Comparison of ENCODE assay signal across 8 cellular contexts in the genomic region with DNA sequence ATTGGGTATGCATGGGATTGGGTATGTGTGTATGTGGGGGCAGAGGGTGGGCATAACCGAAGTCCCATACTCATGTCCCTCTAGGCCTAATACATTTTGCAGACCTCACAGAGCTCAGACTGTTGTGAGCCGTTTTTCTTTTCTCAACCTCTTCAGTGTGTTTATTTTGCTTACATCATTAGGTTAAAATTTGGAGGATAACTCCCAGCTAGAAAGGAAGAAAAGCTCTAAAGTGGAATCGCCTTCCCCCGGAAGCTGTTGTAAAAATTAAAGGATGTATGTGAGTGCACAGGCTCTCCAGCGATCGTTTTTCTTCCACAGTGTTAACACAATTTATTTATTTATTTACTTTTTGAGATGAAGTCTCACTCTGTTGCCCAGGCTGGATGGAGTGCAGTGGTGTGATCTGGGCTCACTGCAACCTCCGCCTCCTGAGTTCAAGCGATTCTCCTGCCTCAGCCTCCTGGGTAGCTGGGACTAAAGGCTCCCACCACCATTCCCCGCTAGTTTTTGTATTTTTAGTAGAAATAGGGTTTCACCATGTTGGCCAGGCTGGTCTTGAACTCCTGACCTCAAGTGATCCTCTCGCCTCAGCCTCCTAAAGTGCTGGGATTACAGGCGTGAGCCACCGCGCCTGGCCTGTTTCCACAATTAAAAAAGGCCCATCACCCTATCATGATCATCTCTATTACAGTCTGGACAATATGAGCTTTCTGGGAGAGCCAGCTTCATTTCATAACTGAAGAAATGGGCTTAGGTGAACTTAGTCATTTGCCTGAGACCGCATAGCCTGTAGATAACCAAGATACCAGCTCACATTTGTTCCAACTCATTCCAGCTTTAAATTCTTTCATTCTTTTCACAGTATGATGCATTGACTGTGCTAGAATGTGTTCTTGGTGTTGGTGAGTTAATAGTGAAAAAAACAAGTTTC. TPM values are rescaled to one million over a fixed set of nuclear protein-coding genes. Genes with fewer than 3 reads are reported as not detected.
DNase-seq lines count a peak whose midpoint lies in the region; ATAC-seq, FAIRE-seq and TF ChIP-seq lines count a peak whose summit lies in the region.

No MANE protein-coding gene starts in this region.

- no peak overlapping the region for H2AFZ ChIP-seq in IMR-90 (replicated peaks; ENCODE audit: low read length, poor library complexity)

- no peak overlapping the region for H2BK120ac ChIP-seq in IMR-90 (ENCODE audit: low read depth, low read length)

- no peak for FAIRE-seq in GM19239 (lab: Jason Lieb, UNC)

- H4K20me1 ChIP-seq in IMR-90 (ENCODE audit: insufficient read depth, low read length) = peaks cover 9% of the 10 kb centered on the region

- no peak for TF ChIP-seq CTCF in IMR-90 (conservative IDR thresholded peaks at IDR 0.05; ENCODE audit: low read depth, low read length)
- TF ChIP-seq CTCF in stomach (IDR thresholded peaks at IDR 0.05) = peak in 1 of 7 experiments; percentile 3

- no peak for TF ChIP-seq EP300 in stomach (IDR thresholded peaks at IDR 0.05)

- H3K4me2 ChIP-seq in IMR-90 (ENCODE audit: low read depth, low read length) = no peak overlapping the region

- ATAC-seq in IMR-90 (ENCODE audit: low read depth) (no peak), HG02642 (IDR thresholded peaks at IDR 0.05; ENCODE audit: poor library complexity, unreplicated experiment) (no peak), HG03439 (IDR thresholded peaks at IDR 0.05; ENCODE audit: unreplicated experiment) (no peak)
- no peak for ATAC-seq in activated naive CD8-positive, alpha-beta T cell treated with anti-CD3 and anti-CD28 coated beads, Interleukin-2, amount 50 U/mL, for 24 hours
- ATAC-seq in naive thymus-derived CD8-positive, alpha-beta T cell = no peak

- H3K56ac ChIP-seq in IMR-90 (ENCODE audit: extremely low read depth, insufficient read depth, low read length) = no peak overlapping the region

- dilution Hi-C loops in IMR-90 (cut with HindIII; ENCODE audit: low sequenced_read_pairs, unreplicated experiment) = no loop called here

- no peak overlapping the region for H4K91ac ChIP-seq in IMR-90 (ENCODE audit: insufficient read depth, low read depth, low read length)

- peak overlapping the region; percentile 97 for H3K27ac Mint-ChIP-seq in activated naive CD8-positive, alpha-beta T cell treated with anti-CD3 and anti-CD28 coated beads, Interleukin-2, amount 50 U/mL, for 24 hours
- H3K27ac Mint-ChIP-seq in naive thymus-derived CD8-positive, alpha-beta T cell = peak overlapping the region; percentile 31 to 99 (median 95)

- no peak overlapping the region for H4K5ac ChIP-seq in IMR-90 (ENCODE audit: low read depth, low read length)

- peaks cover 0 to 17% of the 10 kb centered on the region in 2 experiments; a peak in 1 of 4 replicates for H3K79me1 ChIP-seq in IMR-90 (ENCODE audit: low read depth in 1 of 2, low read length in 2 of 2)

- H2AK5ac ChIP-seq in IMR-90 (ENCODE audit: low read depth, low read length) = no peak overlapping the region

- H3K4me3 ChIP-seq in IMR-90 (ENCODE audit: insufficient read depth, low read depth, low read length) (no peak overlapping the region), stomach (peak overlapping the region in 2 of 4 donors; percentile 54 to 60)

- H3K9me3 ChIP-seq in IMR-90 (ENCODE audit: control insufficient read depth, insufficient read depth, low read length) = no peaks in the 10 kb centered on the region
- no peaks in the 10 kb centered on the region for H3K9me3 ChIP-seq in stomach

- BruUV-seq in IMR-90 (replicated peaks; lab: Mats Ljungman, UMichigan) = no TSS peak

- DNase-seq in Caki2 (ENCODE audit: low read depth) (peak; percentile 19), IMR-90 (peak; percentile 66), GM19239 (ENCODE audit: insufficient read length, low spot score) (no peak), stomach (no peak)
- DNase-seq in activated naive CD8-positive, alpha-beta T cell treated with anti-CD3 and anti-CD28 coated beads, Interleukin-2, amount 50 U/mL, for 24 hours = no peak
- DNase-seq in naive thymus-derived CD8-positive, alpha-beta T cell = no peak

- H2BK20ac ChIP-seq in IMR-90 (ENCODE audit: low read depth, low read length) = no peak overlapping the region

- H3K9ac ChIP-seq in IMR-90 (ENCODE audit: low read depth, low read length) = no peak overlapping the region; the same call in 1 of the 2 replicates

- H3K9me1 ChIP-seq in IMR-90 (ENCODE audit: insufficient read depth, low read length) = peaks cover 3% of the 10 kb centered on the region; the same call in 1 of the 2 replicates

- POLR2A ChIA-PET in IMR-90 (lab: Charles Lee; ENCODE audit: unreplicated experiment) = no interaction called here
- POLR2A ChIA-PET in naive thymus-derived CD8-positive, alpha-beta T cell (lab: Charles Lee) = interaction anchor here (0.6 to 3.7 kb wide), 13 partner anchors 32 to 359 kb away, joined by 3 to 37 read pairs (median 5); a partner anchor contains a TSS

- CTCF ChIA-PET in IMR-90 (lab: Yijun Ruan, JAX) = interaction anchor here (0.6 to 1.6 kb wide), 4 partner anchors 10 to 286 kb away, joined by 3 to 5 read pairs (median 3); no protein-coding TSS in a partner anchor

- H3K4me1 ChIP-seq in IMR-90 (ENCODE audit: control insufficient read depth, insufficient read depth, low read length) (peaks cover 2% of the 10 kb centered on the region; the same call in 1 of the 2 replicates), stomach (peaks cover 8 to 35% (median 24%) of the 10 kb centered on the region in 4 donors)

- H4K8ac ChIP-seq in IMR-90 (ENCODE audit: low read depth in 2 of 2, low read length in 2 of 2) = peak overlapping the region; percentile 19 to 95; a peak in 2 of 4 replicates

- no CpG with 5 or more reads among the region's 14 CpGs for WGBS in IMR-90 (ENCODE audit: extremely low coverage in 2 of 2, insufficient read length in 1 of 2), 2 experiments
- 71 to 78% (median 75%) methylated on average over 14 of the region's 14 CpGs for WGBS in stomach, 5 donors

- no peaks in the 10 kb centered on the region for H3K9me3 Mint-ChIP-seq in activated naive CD8-positive, alpha-beta T cell treated with anti-CD3 and anti-CD28 coated beads, Interleukin-2, amount 50 U/mL, for 24 hours
- H3K9me3 Mint-ChIP-seq in naive thymus-derived CD8-positive, alpha-beta T cell = peaks cover 0 to 5% (median 0%) of the 10 kb centered on the region in 9 donors

- no peak overlapping the region for H3K14ac ChIP-seq in IMR-90 (replicated peaks; ENCODE audit: low read depth, low read length)

- H3K4me1 Mint-ChIP-seq in activated naive CD8-positive, alpha-beta T cell treated with anti-CD3 and anti-CD28 coated beads, Interleukin-2, amount 50 U/mL, for 24 hours = peaks cover 53% of the 10 kb centered on the region
- H3K4me1 Mint-ChIP-seq in naive thymus-derived CD8-positive, alpha-beta T cell = peaks cover 14 to 36% (median 25%) of the 10 kb centered on the region in 4 donors

- peaks cover 2% of the 10 kb centered on the region for H3K27me3 Mint-ChIP-seq in activated naive CD8-positive, alpha-beta T cell treated with anti-CD3 and anti-CD28 coated beads, Interleukin-2, amount 50 U/mL, for 24 hours
- peaks cover 0 to 3% (median 0%) of the 10 kb centered on the region in 5 donors for H3K27me3 Mint-ChIP-seq in naive thymus-derived CD8-positive, alpha-beta T cell

- no peak for TF ChIP-seq RAD21 in IMR-90 (IDR thresholded peaks at IDR 0.05; ENCODE audit: low read length)

- no peaks in the 10 kb centered on the region for H3K36me3 ChIP-seq in IMR-90 (ENCODE audit: control insufficient read depth, insufficient read depth, low read length)
- no peaks in the 10 kb centered on the region for H3K36me3 ChIP-seq in stomach

- TF ChIP-seq POLR2A in IMR-90 (IDR thresholded peaks at IDR 0.05; ENCODE audit: low read depth, low read length) (no peak), stomach (IDR thresholded peaks at IDR 0.05) (no peak)

- 0 out of 2 replicates have a peak overlapping the region, but pooled peaks have one; percentile 64 for H3K23ac ChIP-seq in IMR-90 (ENCODE audit: low read depth, low read length)

- intact Hi-C loops in IMR-90 (cut with micrococcal nuclease) (loop anchor here (2.0 to 5.0 kb wide), 3 partner anchors 35 to 242 kb away; a partner anchor contains a TSS), stomach (cut with DNase I; ENCODE audit: low total_unique reads) (loop anchor here (10.0 kb wide), 2 partner anchors 255 to 285 kb away; no protein-coding TSS in a partner anchor)

- H3K18ac ChIP-seq in IMR-90 (ENCODE audit: low read depth, low read length) = no peak overlapping the region

- H3K27me3 ChIP-seq in IMR-90 (ENCODE audit: control insufficient read depth, insufficient read depth, low read length) (no peaks in the 10 kb centered on the region), stomach (no peaks in the 10 kb centered on the region)

- no peak overlapping the region for H2BK5ac ChIP-seq in IMR-90 (ENCODE audit: low read depth, low read length, poor library complexity, severe bottlenecking)

- H3K4me3 Mint-ChIP-seq in activated naive CD8-positive, alpha-beta T cell treated with anti-CD3 and anti-CD28 coated beads, Interleukin-2, amount 50 U/mL, for 24 hours = peak overlapping the region; percentile 96
- peak overlapping the region; percentile 85 to 97 (median 92) for H3K4me3 Mint-ChIP-seq in naive thymus-derived CD8-positive, alpha-beta T cell

- H3K27ac ChIP-seq in IMR-90 (ENCODE audit: insufficient read depth, low read length) (no peak overlapping the region), stomach (peak overlapping the region in 2 of 5 donors; percentile 94 to 96)

- H2AK9ac ChIP-seq in IMR-90 (replicated peaks; ENCODE audit: low read depth, low read length, poor library complexity) = no peak overlapping the region

- H3K36me3 Mint-ChIP-seq in activated naive CD8-positive, alpha-beta T cell treated with anti-CD3 and anti-CD28 coated beads, Interleukin-2, amount 50 U/mL, for 24 hours (ENCODE audit: low read depth) = peaks cover 5% of the 10 kb centered on the region
- H3K36me3 Mint-ChIP-seq in naive thymus-derived CD8-positive, alpha-beta T cell = no peaks in the 10 kb centered on the region

- no peak overlapping the region for H2BK15ac ChIP-seq in IMR-90 (ENCODE audit: low read depth, low read length)

- H3K4ac ChIP-seq in IMR-90 (ENCODE audit: low read depth, low read length) = no peak overlapping the region

- in situ Hi-C loops in Caki2 (cut with HindIII; ENCODE audit: low pct_unique_long_range_greater_than_20kb, low sequenced_read_pairs) (no loop called here), IMR-90 (cut with MboI; ENCODE audit: low sequenced_read_pairs) (loop anchor here (10.0 kb wide), 2 partner anchors 255 to 285 kb away; no protein-coding TSS in a partner anchor)

RNA-seq across cellular contexts. Expression of a gene that starts 1.7 kb away (rescaled TPM):
- 468 and 657 TPM in 2 replicates for total RNA-seq in Caki2 (2014; rRNA removed; shearing (Covaris generic); ENCODE audit: low replicate concordance)
- 162 and 230 TPM in 2 replicates for total RNA-seq in IMR-90 (2012; rRNA removed)
- polyA plus RNA-seq in IMR-90 (2012; rRNA removed) = 135 and 156 TPM in 2 replicates
- polyA plus RNA-seq in IMR-90 (2012; cell fraction: cytosol; rRNA removed) = 141 and 213 TPM in 2 replicates
- polyA plus RNA-seq in IMR-90 (2012; cell fraction: nucleus; rRNA removed; ENCODE audit: low replicate concordance) = 57.3 and 81.6 TPM in 2 replicates
- total RNA-seq in naive thymus-derived CD8-positive, alpha-beta T cell = 100 to 1,000 TPM; 156 to 164 TPM
- polyA plus RNA-seq in naive thymus-derived CD8-positive, alpha-beta T cell = 100 to 1,000 TPM; 236 to 254 (median 247) TPM
- total RNA-seq in stomach = 100 to 1,000 TPM in 3 of 5 donors, 10 to 100 TPM in 2; 32.4 to 194 (median 139) TPM
- 100 to 1,000 TPM in 1 of 3 donors, 10 to 100 TPM in 2; 85.7 to 111 (median 98.0) TPM for polyA plus RNA-seq in stomach

RNA-seq across cellular contexts. Expression of a gene that starts 35.8 kb away (rescaled TPM):
- 11.6 and 15.9 TPM in 2 replicates for total RNA-seq in Caki2 (2014; rRNA removed; shearing (Covaris generic); ENCODE audit: low replicate concordance)
- total RNA-seq in IMR-90 (2012; rRNA removed) (8.8 and 15.3 TPM in 2 replicates), stomach (10 to 100 TPM in 4 of 5 donors, 1 to 10 TPM in 1; 8.7 to 58.7 (median 20.4) TPM)
- polyA plus RNA-seq in IMR-90 (2012; rRNA removed) (4.5 and 6.3 TPM in 2 replicates), stomach (1 to 10 TPM; 4.7 to 6.8 (median 5.2) TPM)
- polyA plus RNA-seq in IMR-90 (2012; cell fraction: cytosol; rRNA removed) = 2.0 and 2.1 TPM in 2 replicates
- 1.5 and 4.5 TPM in 2 replicates for polyA plus RNA-seq in IMR-90 (2012; cell fraction: nucleus; rRNA removed; ENCODE audit: low replicate concordance)
- total RNA-seq in naive thymus-derived CD8-positive, alpha-beta T cell = 10 to 100 TPM; 28.1 TPM
- polyA plus RNA-seq in naive thymus-derived CD8-positive, alpha-beta T cell = 1 to 10 TPM; 2.0 to 3.2 (median 2.6) TPM

RNA-seq across cellular contexts. Expression of a gene that starts 53.1 kb away (rescaled TPM):
- 5,475 and 6,139 TPM in 2 replicates for total RNA-seq in Caki2 (2014; rRNA removed; shearing (Covaris generic); ENCODE audit: low replicate concordance)
- total RNA-seq in IMR-90 (2012; rRNA removed) (3,396 and 3,430 TPM in 2 replicates), stomach (1,000 to 10,000 TPM in 1 of 5 donors, 100 to 1,000 TPM in 4; 218 to 1,275 (median 564) TPM)
- polyA plus RNA-seq in IMR-90 (2012; rRNA removed) (4,788 and 4,883 TPM in 2 replicates), stomach (1,000 to 10,000 TPM; 2,273 to 3,648 (median 2,820) TPM)
- 3,102 and 3,821 TPM in 2 replicates for polyA plus RNA-seq in IMR-90 (2012; cell fraction: cytosol; rRNA removed)
- polyA plus RNA-seq in IMR-90 (2012; cell fraction: nucleus; rRNA removed; ENCODE audit: low replicate concordance) = 630 and 1,845 TPM in 2 replicates
- total RNA-seq in naive thymus-derived CD8-positive, alpha-beta T cell = 100 to 1,000 TPM; 673 to 688 TPM
- 1,000 to 10,000 TPM; 3,578 to 3,931 (median 3,619) TPM for polyA plus RNA-seq in naive thymus-derived CD8-positive, alpha-beta T cell

Comparison
In these comparisons a context has a peak if more than half of its experiments do, and no peak if none do; other contexts are left out.
1. DNase-seq: peak in Caki2 (single experiment) and IMR-90 (single experiment); none in activated naive CD8-positive, alpha-beta T cell treated with anti-CD3 and anti-CD28 coated beads, Interleukin-2, amount 50 U/mL, for 24 hours (single experiment), naive thymus-derived CD8-positive, alpha-beta T cell (0 of 10), GM19239 (single experiment) and stomach (single experiment).